21 cellular contexts compared by ENCODE assay signal in genomic region chr2:120760446-120761135, GRCh38. TPM values are rescaled to one million over a fixed set of nuclear protein-coding genes. Genes with fewer than 3 reads are reported as not detected.
DNase-seq lines count a peak whose midpoint lies in the region; ATAC-seq and TF ChIP-seq lines count a peak whose summit lies in the region.
"Had no signal": no experiment of that assay in that cellular context is flagged by ENCODE, and none has a peak within 500 bp of the region (broad histone marks: within the 10 kb centered on the region; RNA-seq: fewer than 3 reads in every experiment).

No MANE protein-coding gene starts in this region.

- peaks cover 100% of the 10 kb centered on the region for H3K79me2 ChIP-seq in neural progenitor cell (ENCODE audit: low read depth)

- H3K27me3 ChIP-seq in neural progenitor cell (no peaks in the 10 kb centered on the region), vagina (no peaks in the 10 kb centered on the region)
- H3K27me3 ChIP-seq: thyroid gland had no signal

- POLR2A ChIA-PET in activated CD4-positive, alpha-beta memory T cell treated with anti-CD3 and anti-CD28 coated beads for 36 hours (lab: Charles Lee) = no interaction called here

- H3K9me3 ChIP-seq in neural progenitor cell (ENCODE audit: low read depth) = no peaks in the 10 kb centered on the region
- no peaks in the 10 kb centered on the region for H3K9me3 ChIP-seq in vagina
- H3K9me3 ChIP-seq: thyroid gland had no signal

- H3F3A ChIP-seq in neural progenitor cell (ENCODE audit: low read depth) = peaks cover 24% of the 10 kb centered on the region

- peaks cover 63% of the 10 kb centered on the region for H3K4me1 Mint-ChIP-seq in neural progenitor cell
- no peaks in the 10 kb centered on the region for H3K4me1 Mint-ChIP-seq in activated CD4-positive, alpha-beta memory T cell treated with anti-CD3 and anti-CD28 coated beads for 36 hours (ENCODE audit: low read depth)

- H3K36me3 Mint-ChIP-seq in neural progenitor cell = peaks cover 19% of the 10 kb centered on the region
- H3K36me3 Mint-ChIP-seq in activated CD4-positive, alpha-beta memory T cell treated with anti-CD3 and anti-CD28 coated beads for 36 hours = no peaks in the 10 kb centered on the region
- H3K36me3 Mint-ChIP-seq: activated naive CD8-positive, alpha-beta T cell had no signal

- peaks cover 2% of the 10 kb centered on the region for H3K27me3 Mint-ChIP-seq in neural progenitor cell (ENCODE audit: insufficient read depth, low read depth)
- H3K27me3 Mint-ChIP-seq in activated CD4-positive, alpha-beta memory T cell treated with anti-CD3 and anti-CD28 coated beads for 36 hours = peaks cover 2% of the 10 kb centered on the region
- H3K27me3 Mint-ChIP-seq: activated naive CD8-positive, alpha-beta T cell had no signal

- peaks cover 8% of the 10 kb centered on the region for H3K9me3 Mint-ChIP-seq in neural progenitor cell
- no peaks in the 10 kb centered on the region for H3K9me3 Mint-ChIP-seq in activated CD4-positive, alpha-beta memory T cell treated with anti-CD3 and anti-CD28 coated beads for 36 hours
- H3K9me3 Mint-ChIP-seq: CD4-positive, alpha-beta T cell had no signal

- no peak overlapping the region for H2AFZ ChIP-seq in neural progenitor cell (replicated peaks)

- CTCF ChIA-PET in activated CD4-positive, alpha-beta memory T cell treated with anti-CD3 and anti-CD28 coated beads for 36 hours (lab: Charles Lee) = no interaction called here

- ATAC-seq in GM21390 (IDR thresholded peaks at IDR 0.05; ENCODE audit: unreplicated experiment) = no peak

- TF ChIP-seq CTCF in neural progenitor cell (IDR thresholded peaks at IDR 0.05) (no peak), vagina (IDR thresholded peaks at IDR 0.05) (no peak)

- no peak overlapping the region for H3K4me3 Mint-ChIP-seq in neural progenitor cell
- no peak overlapping the region for H3K4me3 Mint-ChIP-seq in activated CD4-positive, alpha-beta memory T cell treated with anti-CD3 and anti-CD28 coated beads for 36 hours
- H3K4me3 Mint-ChIP-seq: activated naive CD8-positive, alpha-beta T cell; CD4-positive, alpha-beta T cell had no signal

- TF ChIP-seq POLR2A in vagina (IDR thresholded peaks at IDR 0.05) = no peak

- DNase-seq in activated effector memory CD4-positive, alpha-beta T cell treated with anti-CD3 and anti-CD28 coated beads, Interleukin-2, amount 50 U/mL, for 16 hours = peak; percentile 25
- DNase-seq in activated effector memory CD4-positive, alpha-beta T cell treated with Interleukin-2 at 50 U/mL for 16 hours = no peak
- DNase-seq in glomerular visceral epithelial cell (ENCODE audit: extremely low spot score) (peak; percentile 58), neural progenitor cell (ENCODE audit: low spot score) (no peak), vagina (ENCODE audit: extremely low spot score in 2 of 2) (no peak), NCI-H146 (lab: John Stamatoyannopoulos, UW) (no peak)
- DNase-seq in activated CD4-positive, alpha-beta memory T cell treated with anti-CD3 and anti-CD28 coated beads for 36 hours = no peak
- DNase-seq: activated CD4-positive, CD25-positive, alpha-beta regulatory T cell; activated CD8-positive, alpha-beta memory T cell treated with anti-CD3 and anti-CD28 coated beads, Interleukin-2, amount 50 U/mL, for 4 hours; cerebellar nuclear complex; erythroblast; hypothalamus; mammary epithelial cell; MM.1S; NCI-H2029 treated with DMSO at 0.1 percent for 48 hours; NCI-H69; nucleus accumbens; thyroid gland had no signal

- H3K4me2 ChIP-seq in neural progenitor cell = no peak overlapping the region

- H3K4me1 ChIP-seq in neural progenitor cell (peaks cover 59% of the 10 kb centered on the region), vagina (peaks cover 47% of the 10 kb centered on the region)
- H3K4me1 ChIP-seq: thyroid gland had no signal

- peaks cover 100% of the 10 kb centered on the region for H4K20me1 ChIP-seq in neural progenitor cell (ENCODE audit: low read depth)

- H3K27ac ChIP-seq in neural progenitor cell (no peak overlapping the region), vagina (peak overlapping the region; percentile 85)
- H3K27ac ChIP-seq: thyroid gland had no signal

- peak overlapping the region; percentile 35 for H3K27ac Mint-ChIP-seq in neural progenitor cell
- no peak overlapping the region for H3K27ac Mint-ChIP-seq in activated CD4-positive, alpha-beta memory T cell treated with anti-CD3 and anti-CD28 coated beads for 36 hours
- H3K27ac Mint-ChIP-seq: activated naive CD8-positive, alpha-beta T cell; CD4-positive, alpha-beta T cell had no signal

- H3K4me3 ChIP-seq in neural progenitor cell (no peak overlapping the region), vagina (no peak overlapping the region)
- H3K4me3 ChIP-seq: thyroid gland had no signal

- intact Hi-C loops in vagina (cut with DNase I) = no loop called here
- intact Hi-C loops in activated CD4-positive, alpha-beta memory T cell treated with anti-CD3 and anti-CD28 coated beads for 36 hours (cut with micrococcal nuclease) = no loop called here

- peaks cover 4% of the 10 kb centered on the region for H3K36me3 ChIP-seq in neural progenitor cell
- no peaks in the 10 kb centered on the region for H3K36me3 ChIP-seq in vagina
- H3K36me3 ChIP-seq: thyroid gland had no signal

- no peak overlapping the region for H3K9ac ChIP-seq in neural progenitor cell

RNA-seq across cellular contexts. Expression of gene GLI2, which starts 24.9 kb away (rescaled TPM):
- total RNA-seq in neural progenitor cell (ENCODE audit: low replicate concordance) (9.4 and 39.6 TPM in 2 replicates), vagina (16.2 TPM)
- total RNA-seq in activated CD4-positive, alpha-beta memory T cell treated with anti-CD3 and anti-CD28 coated beads for 36 hours = not detected
- total RNA-seq: CD4-positive, alpha-beta T cell had no signal

Comparison
In these comparisons a context has a peak if more than half of its experiments do, and no peak if none do; other contexts are left out.
1. DNase-seq: peak in activated effector memory CD4-positive, alpha-beta T cell treated with anti-CD3 and anti-CD28 coated beads, Interleukin-2, amount 50 U/mL, for 16 hours (single experiment) and glomerular visceral epithelial cell (single experiment); none in activated effector memory CD4-positive, alpha-beta T cell treated with Interleukin-2 at 50 U/mL for 16 hours (single experiment), neural progenitor cell (single experiment), vagina (0 of 2), activated CD4-positive, alpha-beta memory T cell treated with anti-CD3 and anti-CD28 coated beads for 36 hours (single experiment) and NCI-H146 (single experiment).
2. RNA of gene GLI2, which starts 24.9 kb away (total RNA-seq): 16.2 TPM in vagina (single experiment) and 9.4 to 39.6 TPM in neural progenitor cell; not detected in activated CD4-positive, alpha-beta memory T cell treated with anti-CD3 and anti-CD28 coated beads for 36 hours; every median in the first group is over 10 times any median in the second.